8 cellular contexts compared by ENCODE assay signal in genomic region chr15:67065531-67066005, GRCh38. TPM values are rescaled to one million over a fixed set of nuclear protein-coding genes. Genes with fewer than 3 reads are reported as not detected.
DNase-seq lines count a peak whose midpoint lies in the region; ATAC-seq and TF ChIP-seq lines count a peak whose summit lies in the region.

TSS of gene SMAD3 (plus strand) at chr15:67065602. CDS start at chr15:67066155, 553 bp downstream.

- intact Hi-C loops in stomach (cut with DNase I; ENCODE audit: low total_unique reads): loop anchor here (10.0 kb wide), 1 partner anchor 59 kb away; no protein-coding TSS in a partner anchor

- DNase-seq in AG20443 (ENCODE audit: low spot score): peak; percentile 96
- DNase-seq in RPMI8226: peak; percentile 88
- peak; percentile 71 for DNase-seq in activated gamma-delta T cell (lab: John Stamatoyannopoulos, UW)
- peak; percentile 89 for DNase-seq in fibroblast of the conjunctiva (ENCODE audit: low read depth)
- DNase-seq in nephron progenitor cell: peak; percentile 84
- peak; percentile 92 for DNase-seq in stomach

- peak within 1 kb of the TSS; percentile 61 to 83 (median 72) for H3K4me3 ChIP-seq in stomach

- WGBS in stomach, 5 donors: 0 to 3% (median 1%) methylated on average over 7 to 63 of the region's 63 CpGs

- no peaks in the 10 kb centered on the region for H3K9me3 Mint-ChIP-seq in nephron progenitor cell

- peak within 1 kb of the TSS; percentile 95 for H3K27ac Mint-ChIP-seq in nephron progenitor cell

- no peak for TF ChIP-seq EP300 in stomach (IDR thresholded peaks at IDR 0.05)

- H3K27me3 Mint-ChIP-seq in nephron progenitor cell (ENCODE audit: low read depth, poor library complexity): peaks cover 18% of the 10 kb centered on the region

- peaks cover 53% of the 10 kb centered on the region for H3K4me1 Mint-ChIP-seq in nephron progenitor cell

- ATAC-seq in GM19023 (IDR thresholded peaks at IDR 0.05; ENCODE audit: unreplicated experiment): peak; percentile 53
- ATAC-seq in HG03439 (IDR thresholded peaks at IDR 0.05; ENCODE audit: unreplicated experiment): peak; percentile 56

- peaks cover 59 to 72% (median 63%) of the 10 kb centered on the region in 4 donors for H3K4me1 ChIP-seq in stomach

- peak in 1 of 4 donors; percentile 46 for TF ChIP-seq POLR2A in stomach (IDR thresholded peaks at IDR 0.05)

- H3K4me3 Mint-ChIP-seq in nephron progenitor cell: peak within 1 kb of the TSS; percentile 97

- peaks cover 8% of the 10 kb centered on the region for H3K36me3 Mint-ChIP-seq in nephron progenitor cell (ENCODE audit: low read depth)

- TF ChIP-seq CTCF in nephron progenitor cell (IDR thresholded peaks at IDR 0.05): no peak
- TF ChIP-seq CTCF in stomach (IDR thresholded peaks at IDR 0.05): no peak

- no peaks in the 10 kb centered on the region for H3K9me3 ChIP-seq in stomach

- no peaks in the 10 kb centered on the region for H3K36me3 ChIP-seq in stomach

- peak within 1 kb of the TSS; percentile 93 to 98 (median 94) for H3K27ac ChIP-seq in stomach

- H3K27me3 ChIP-seq in stomach: no peaks in the 10 kb centered on the region

RNA-seq across cellular contexts. Expression of gene SMAD3, which starts in this region (rescaled TPM):
- 100 to 1,000 TPM in 1 of 5 donors, 10 to 100 TPM in 4; 22.8 to 103 (median 48.1) TPM for total RNA-seq in stomach
- 10 to 100 TPM in 2 of 3 donors, 1 to 10 TPM in 1; 6.8 to 18.2 (median 10.7) TPM for polyA plus RNA-seq in stomach

Comparison
In these comparisons a context has a peak if more than half of its experiments do, and no peak if none do; other contexts are left out.
1. Peak in every context shown above with its lines: DNase-seq, ATAC-seq, H3K4me3 ChIP-seq and H3K27ac ChIP-seq.